In genomic region chr2:16084274-16084673, GRCh38 we compare ENCODE assay signal across 26 cellular contexts.
"Had no signal": no experiment of that assay in that cellular context is flagged by ENCODE, and none has a peak within 500 bp of the region (broad histone marks: within the 10 kb centered on the region; RNA-seq: fewer than 3 reads in every experiment).

No MANE protein-coding gene starts in this region.

- H3K9me3 Mint-ChIP-seq: nephron; stimulated activated naive B cell treated with anti-CD40 and anti-IgM and Interleukin-4, amounts not matched to agents 10 μg/mL and 1 μg/mL and 100 μg/mL, for 72 hours; stimulated activated naive CD8-positive, alpha-beta T cell treated with anti-CD3 and anti-CD28 coated beads, Interleukin-15, Interleukin-2, amounts not matched to agents 100 ng/mL and 50 ng/mL, for 24 hours; type B pancreatic cell had no signal

- H3K4me1 ChIP-seq: left lung, lower lobe of right lung, pancreas, prostate gland, sigmoid colon, tibial nerve, uterus had no signal

- H3K4me1 Mint-ChIP-seq: immature natural killer cell; nephron; stimulated activated naive B cell treated with anti-CD40 and anti-IgM and Interleukin-4, amounts not matched to agents 10 μg/mL and 1 μg/mL and 100 μg/mL, for 72 hours had no signal

- H3K36me3 Mint-ChIP-seq: immature natural killer cell; naive thymus-derived CD8-positive, alpha-beta T cell; stimulated activated naive B cell treated with anti-CD40 and anti-IgM and Interleukin-4, amounts not matched to agents 10 μg/mL and 1 μg/mL and 100 μg/mL, for 72 hours; type B pancreatic cell had no signal

- H3K4me2 ChIP-seq: smooth muscle cell had no signal

- H3K27ac ChIP-seq: left lung, lower lobe of right lung, pancreas, prostate gland, sigmoid colon, tibial nerve, uterus had no signal

- H3K27me3 Mint-ChIP-seq: stimulated activated naive B cell treated with anti-CD40 and anti-IgM and Interleukin-4, amounts not matched to agents 10 μg/mL and 1 μg/mL and 100 μg/mL, for 72 hours; stimulated activated naive CD8-positive, alpha-beta T cell treated with anti-CD3 and anti-CD28 coated beads, Interleukin-15, Interleukin-2, amounts not matched to agents 100 ng/mL and 50 ng/mL, for 24 hours; type B pancreatic cell had no signal

- FAIRE-seq: islet of Langerhans, kidney, pancreas had no signal

- H3K9me3 ChIP-seq: left lung, lower lobe of right lung, pancreas, prostate gland, sigmoid colon, tibial nerve, uterus had no signal

- H3K4me3 Mint-ChIP-seq: immature natural killer cell; naive thymus-derived CD8-positive, alpha-beta T cell; nephron; stimulated activated naive B cell treated with anti-CD40 and anti-IgM and Interleukin-4, amounts not matched to agents 10 μg/mL and 1 μg/mL and 100 μg/mL, for 72 hours; stimulated activated naive CD8-positive, alpha-beta T cell treated with anti-CD3 and anti-CD28 coated beads, Interleukin-15, Interleukin-2, amounts not matched to agents 100 ng/mL and 50 ng/mL, for 24 hours; type B pancreatic cell had no signal

- H3K36me3 ChIP-seq: left lung, lower lobe of right lung, pancreas, prostate gland, sigmoid colon, tibial nerve, uterus had no signal

- H3K27ac Mint-ChIP-seq: immature natural killer cell; naive thymus-derived CD8-positive, alpha-beta T cell; nephron; stimulated activated naive B cell treated with anti-CD40 and anti-IgM and Interleukin-4, amounts not matched to agents 10 μg/mL and 1 μg/mL and 100 μg/mL, for 72 hours; stimulated activated naive CD8-positive, alpha-beta T cell treated with anti-CD3 and anti-CD28 coated beads, Interleukin-15, Interleukin-2, amounts not matched to agents 100 ng/mL and 50 ng/mL, for 24 hours; type B pancreatic cell had no signal

- DNase-seq: head of caudate nucleus; hippocampal formation; immature natural killer cell; kidney; left colon; left lung; lower lobe of right lung; mammary epithelial cell; mesenchymal stem cell; naive thymus-derived CD8-positive, alpha-beta T cell; pancreas; retina; right cardiac atrium; sigmoid colon; stimulated activated CD4-positive, alpha-beta T cell treated with anti-CD3 and anti-CD28 coated beads, Interleukin-1b, Interleukin-23, amount 100 ng/mL, for 48 hours; stimulated activated CD4-positive, alpha-beta T cell treated with anti-CD3 and anti-CD28 coated beads, Interleukin-4, amount 100 ng/mL, for 1 hour; stimulated activated naive B cell treated with anti-CD40 and anti-IgM and Interleukin-4, amounts not matched to agents 10 μg/mL and 1 μg/mL and 100 μg/mL, for 72 hours; substantia nigra; uterus had no signal

- H3K27me3 ChIP-seq: pancreas, uterus had no signal

- ATAC-seq: left colon; left lung; lower lobe of right lung; naive thymus-derived CD8-positive, alpha-beta T cell; pancreas; right cardiac atrium; stimulated activated naive B cell treated with anti-CD40 and anti-IgM and Interleukin-4, amounts not matched to agents 10 μg/mL and 1 μg/mL and 100 μg/mL, for 72 hours had no signal

- H3K4me3 ChIP-seq: left lung, lower lobe of right lung, pancreas, prostate gland, sigmoid colon, smooth muscle cell, tibial nerve, uterus had no signal
